In the genomic region with DNA sequence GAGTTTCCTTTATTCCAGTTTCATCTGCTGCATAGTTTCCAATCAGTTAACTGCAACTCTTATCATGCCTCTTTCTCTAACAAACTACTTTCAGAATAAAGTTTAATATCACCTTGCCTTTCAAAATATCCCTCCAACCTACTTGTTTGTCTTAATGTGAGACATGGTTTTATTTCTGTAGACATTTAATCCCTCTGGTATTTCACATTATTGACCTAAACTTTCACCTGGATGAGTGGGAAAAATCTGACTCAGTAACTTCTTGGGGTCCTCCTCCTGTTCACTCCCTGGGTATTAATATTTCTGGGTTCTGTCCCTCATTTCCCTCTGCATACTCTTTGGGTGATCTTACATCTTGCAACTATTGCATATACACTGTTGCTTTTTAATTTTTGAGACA, we compare ENCODE assay signal across 19 cellular contexts. TPM values are rescaled to one million over a fixed set of nuclear protein-coding genes. Genes with fewer than 3 reads are reported as not detected.
DNase-seq lines count a peak whose midpoint lies in the region; ATAC-seq and TF ChIP-seq lines count a peak whose summit lies in the region.
"Had no signal": no experiment of that assay in that cellular context is flagged by ENCODE, and none has a peak within 500 bp of the region (broad histone marks: within the 10 kb centered on the region; RNA-seq: fewer than 3 reads in every experiment).

No MANE protein-coding gene starts in this region.

- H3K4me3 ChIP-seq in RWPE2 (ENCODE audit: severe bottlenecking) (no peak overlapping the region), vagina (no peak overlapping the region), lower lobe of right lung (no peak overlapping the region)
- H3K4me3 ChIP-seq: heart left ventricle, left lung had no signal

- no peak for TF ChIP-seq POLR2A in vagina (IDR thresholded peaks at IDR 0.05)

- H3K27me3 Mint-ChIP-seq in activated T-cell treated with anti-CD3 and anti-CD28 coated beads, Interleukin-2, amount 50 U/mL, for 24 hours, result no peaks in the 10 kb centered on the region
- H3K27me3 Mint-ChIP-seq in central memory CD8-positive, alpha-beta T cell, result no peaks in the 10 kb centered on the region
- no peaks in the 10 kb centered on the region for H3K27me3 Mint-ChIP-seq in osteocyte (ENCODE audit: unreplicated experiment)

- H3K4me3 Mint-ChIP-seq in activated T-cell treated with anti-CD3 and anti-CD28 coated beads, Interleukin-2, amount 50 U/mL, for 24 hours, result no peak overlapping the region
- no peak overlapping the region for H3K4me3 Mint-ChIP-seq in central memory CD8-positive, alpha-beta T cell
- H3K4me3 Mint-ChIP-seq in osteocyte (ENCODE audit: unreplicated experiment), result no peak overlapping the region

- no peaks in the 10 kb centered on the region for H3K4me1 ChIP-seq in RWPE2 (ENCODE audit: insufficient read depth, poor library complexity, severe bottlenecking)
- no peaks in the 10 kb centered on the region for H3K4me1 ChIP-seq in vagina
- H3K4me1 ChIP-seq in lower lobe of right lung, result no peaks in the 10 kb centered on the region
- H3K4me1 ChIP-seq: BE2C had no signal

- H3K36me3 ChIP-seq in RWPE2 (ENCODE audit: low read depth), result peaks cover 89% of the 10 kb centered on the region
- peaks cover 0 to 50% of the 10 kb centered on the region in 2 donors for H3K36me3 ChIP-seq in vagina
- H3K36me3 ChIP-seq in lower lobe of right lung, result peaks cover 96% of the 10 kb centered on the region

- ATAC-seq in RWPE2 (ENCODE audit: low read depth) (peak; percentile 28; the same call in 2 of the 3 replicates), lower lobe of right lung (no peak)
- ATAC-seq in central memory CD8-positive, alpha-beta T cell (replicated peaks; ENCODE audit: extremely low read depth, poor library complexity, severe bottlenecking), result no peak
- ATAC-seq: heart left ventricle, left lung had no signal

- H3K9me3 Mint-ChIP-seq in activated T-cell treated with anti-CD3 and anti-CD28 coated beads, Interleukin-2, amount 50 U/mL, for 24 hours, result no peaks in the 10 kb centered on the region
- H3K9me3 Mint-ChIP-seq in central memory CD8-positive, alpha-beta T cell, result no peaks in the 10 kb centered on the region
- H3K9me3 Mint-ChIP-seq in osteocyte (ENCODE audit: unreplicated experiment), result no peaks in the 10 kb centered on the region

- H3K4me1 Mint-ChIP-seq in activated T-cell treated with anti-CD3 and anti-CD28 coated beads, Interleukin-2, amount 50 U/mL, for 24 hours (ENCODE audit: low read depth), result peaks cover 23% of the 10 kb centered on the region
- H3K4me1 Mint-ChIP-seq in central memory CD8-positive, alpha-beta T cell, result peaks cover 20% of the 10 kb centered on the region
- peaks cover 14% of the 10 kb centered on the region for H3K4me1 Mint-ChIP-seq in osteocyte (ENCODE audit: unreplicated experiment)

- no peaks in the 10 kb centered on the region for H3K27me3 ChIP-seq in RWPE2 (ENCODE audit: insufficient read depth, poor library complexity, severe bottlenecking)
- H3K27me3 ChIP-seq in vagina, result no peaks in the 10 kb centered on the region
- H3K27me3 ChIP-seq in lower lobe of right lung (ENCODE audit: low read depth), result no peaks in the 10 kb centered on the region
- H3K27me3 ChIP-seq: BE2C, brain microvascular endothelial cell, heart left ventricle, left lung had no signal

- peak overlapping the region; percentile 78 for H3K27ac Mint-ChIP-seq in activated T-cell treated with anti-CD3 and anti-CD28 coated beads, Interleukin-2, amount 50 U/mL, for 24 hours
- H3K27ac Mint-ChIP-seq in central memory CD8-positive, alpha-beta T cell (ENCODE audit: low read depth), result peak overlapping the region; percentile 5
- H3K27ac Mint-ChIP-seq in osteocyte (ENCODE audit: unreplicated experiment), result no peak overlapping the region

- H3K27ac ChIP-seq in RWPE2 (ENCODE audit: poor library complexity, severe bottlenecking) (no peak overlapping the region), vagina (no peak overlapping the region), lower lobe of right lung (no peak overlapping the region)
- H3K27ac ChIP-seq: brain microvascular endothelial cell, heart left ventricle had no signal

- TF ChIP-seq CTCF in RWPE2 (IDR thresholded peaks at IDR 0.05; ENCODE audit: poor library complexity, severe bottlenecking) (no peak), osteocyte (IDR thresholded peaks at IDR 0.05) (no peak), vagina (IDR thresholded peaks at IDR 0.05) (no peak), lower lobe of right lung (IDR thresholded peaks at IDR 0.05) (no peak)

- DNase-seq in activated T-cell treated with anti-CD3 and anti-CD28 coated beads, Interleukin-2, amount 50 U/mL, for 24 hours, result no peak
- DNase-seq in activated T-cell treated with anti-CD3 and anti-CD28 coated beads, Interleukin-2, amount 50 U/mL, for 48 hours, result no peak
- no peak for DNase-seq in RWPE2 (ENCODE audit: low spot score)
- DNase-seq in central memory CD8-positive, alpha-beta T cell (ENCODE audit: low spot score in 2 of 2), result no peak
- peak; percentile 17 for DNase-seq in osteocyte (ENCODE audit: extremely low spot score, unreplicated experiment)
- no peak for DNase-seq in vagina (ENCODE audit: extremely low spot score in 2 of 2)
- DNase-seq in lower lobe of right lung, result no peak
- DNase-seq in NCI-H1694 (lab: John Stamatoyannopoulos, UW), result no peak
- DNase-seq: activated CD8-positive, alpha-beta memory T cell treated with anti-CD3 and anti-CD28 coated beads, Interleukin-2, amount 50 U/mL, for 4 hours; activated naive CD4-positive, alpha-beta T cell; BE2C; brain microvascular endothelial cell; cortex of kidney; EL; heart left ventricle; KBM-7; left lung; NCI-H510A; stimulated activated CD4-positive, alpha-beta T cell treated with anti-CD3 and anti-CD28 coated beads, Interleukin-12 subunit alpha, Interleukin-12 subunit beta, amount 100 ng/mL, for 4 hours had no signal

- H3K9me3 ChIP-seq in RWPE2 (ENCODE audit: severe bottlenecking), result no peaks in the 10 kb centered on the region
- H3K9me3 ChIP-seq in vagina, result no peaks in the 10 kb centered on the region
- H3K9me3 ChIP-seq in lower lobe of right lung, result no peaks in the 10 kb centered on the region
- H3K9me3 ChIP-seq: BE2C, heart left ventricle, left lung had no signal

- intact Hi-C loops in vagina (cut with DNase I), result no loop called here
- intact Hi-C loops in lower lobe of right lung (cut with DNase I), result no loop called here

- H3K36me3 Mint-ChIP-seq in activated T-cell treated with anti-CD3 and anti-CD28 coated beads, Interleukin-2, amount 50 U/mL, for 24 hours (ENCODE audit: low read depth), result peaks cover 99% of the 10 kb centered on the region
- H3K36me3 Mint-ChIP-seq in central memory CD8-positive, alpha-beta T cell (ENCODE audit: insufficient read depth), result peaks cover 59% of the 10 kb centered on the region
- peaks cover 54% of the 10 kb centered on the region for H3K36me3 Mint-ChIP-seq in osteocyte (ENCODE audit: unreplicated experiment)

RNA-seq across cellular contexts. Expression of a gene that starts 27.9 kb away (rescaled TPM):
- total RNA-seq in osteocyte (55.8 and 62.4 TPM in 2 replicates), vagina (38.8 TPM), lower lobe of right lung (31.3 TPM)
